Comparison of ENCODE assay signal across 20 cellular contexts in the genomic region with DNA sequence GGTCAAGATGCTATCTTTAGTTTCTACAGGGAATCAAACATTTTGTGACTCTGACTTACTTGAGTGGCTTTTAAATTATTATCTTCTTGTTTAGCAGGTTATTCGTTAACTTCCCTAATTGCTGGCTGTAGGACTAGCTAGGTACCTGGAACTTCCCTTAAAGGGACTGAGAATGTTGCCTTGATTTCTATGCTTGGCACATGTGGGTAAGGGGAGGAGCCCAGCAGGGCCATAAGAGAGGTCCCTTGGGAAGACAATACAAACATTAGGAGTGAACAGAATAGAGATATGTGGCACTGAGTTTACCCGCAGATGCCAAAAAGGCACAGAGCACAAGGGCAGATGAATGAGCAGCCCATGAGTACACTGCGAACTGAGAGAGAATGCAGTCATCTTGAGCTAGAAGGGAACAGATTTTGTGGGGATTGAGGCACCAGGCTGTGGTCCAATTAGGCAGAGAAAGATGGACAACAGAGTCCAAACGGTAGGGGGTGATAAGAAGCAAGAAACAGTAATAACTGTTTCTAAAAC. TPM values are rescaled to one million over a fixed set of nuclear protein-coding genes. Genes with fewer than 3 reads are reported as not detected.
A peak's percentile ranks its signal among the peaks of the same experiment; 100 is the strongest.
DNase-seq lines count a peak whose midpoint lies in the region; ATAC-seq and TF ChIP-seq lines count a peak whose summit lies in the region.
"Had no signal": no experiment of that assay in that cellular context is flagged by ENCODE, and none has a peak within 500 bp of the region (broad histone marks: within the 10 kb centered on the region; RNA-seq: fewer than 3 reads in every experiment).

No MANE protein-coding gene starts in this region.

- H3K27me3 Mint-ChIP-seq in stimulated activated naive B cell treated with anti-CD40 and anti-IgM and Interleukin-4, amounts not matched to agents 10 μg/mL and 1 μg/mL and 100 μg/mL, for 72 hours: no peaks in the 10 kb centered on the region
- H3K27me3 Mint-ChIP-seq: activated B cell treated with CpG ODN at 0.5 μM for 24 hours had no signal

- peaks cover 2 to 3% of the 10 kb centered on the region in 2 donors for H3K9me3 Mint-ChIP-seq in stimulated activated naive B cell treated with anti-CD40 and anti-IgM and Interleukin-4, amounts not matched to agents 10 μg/mL and 1 μg/mL and 100 μg/mL, for 72 hours
- H3K9me3 Mint-ChIP-seq: activated B cell treated with CpG ODN at 0.5 μM for 24 hours; neural crest cell; T-helper 1 cell treated with Interleukin-12 subunit alpha and Interleukin-12 subunit beta and Interleukin-4 antibody, amounts not matched to agents 30 μg/mL and 1 μg/mL, for 36 hours had no signal

- no peak overlapping the region for H3K4me3 Mint-ChIP-seq in stimulated activated naive B cell treated with anti-CD40 and anti-IgM and Interleukin-4, amounts not matched to agents 10 μg/mL and 1 μg/mL and 100 μg/mL, for 72 hours
- H3K4me3 Mint-ChIP-seq: activated B cell treated with CpG ODN at 0.5 μM for 24 hours; neural crest cell; T-helper 1 cell treated with Interleukin-12 subunit alpha and Interleukin-12 subunit beta and Interleukin-4 antibody, amounts not matched to agents 30 μg/mL and 1 μg/mL, for 36 hours had no signal

- intact Hi-C loops in left ventricle myocardium superior (cut with micrococcal nuclease) (no loop called here), lower leg skin (cut with DNase I; ENCODE audit: low total_unique reads) (no loop called here)

- DNase-seq in NCI-H1092 treated with DMSO at 0.1 percent for 48 hours (lab: John Stamatoyannopoulos, UW): peak; percentile 44
- peak; percentile 68 for DNase-seq in NCI-H345 (lab: John Stamatoyannopoulos, UW)
- DNase-seq in left ventricle myocardium superior: no peak
- no peak for DNase-seq in stimulated activated naive B cell treated with anti-CD40 and anti-IgM and Interleukin-4, amounts not matched to agents 10 μg/mL and 1 μg/mL and 100 μg/mL, for 72 hours
- no peak for DNase-seq in superior temporal gyrus (ENCODE audit: extremely low spot score)
- DNase-seq in lower leg skin (ENCODE audit: low spot score in 2 of 2): no peak
- DNase-seq: activated B cell treated with CpG ODN at 0.5 μM for 24 hours; activated CD8-positive, alpha-beta memory T cell treated with anti-CD3 and anti-CD28 coated beads for 24 hours; BE2C; effector memory CD4-positive, alpha-beta T cell; GOT3; islet precursor cell; mesendoderm; NCI-H510A; sigmoid colon had no signal

- peak overlapping the region; percentile 11 for H3K27ac Mint-ChIP-seq in stimulated activated naive B cell treated with anti-CD40 and anti-IgM and Interleukin-4, amounts not matched to agents 10 μg/mL and 1 μg/mL and 100 μg/mL, for 72 hours
- H3K27ac Mint-ChIP-seq: activated B cell treated with CpG ODN at 0.5 μM for 24 hours; T-helper 1 cell treated with Interleukin-12 subunit alpha and Interleukin-12 subunit beta and Interleukin-4 antibody, amounts not matched to agents 30 μg/mL and 1 μg/mL, for 36 hours had no signal

- ATAC-seq in left ventricle myocardium superior (peak; percentile 27), HG03432 (IDR thresholded peaks at IDR 0.05; ENCODE audit: unreplicated experiment) (no peak)
- ATAC-seq in stimulated activated naive B cell treated with anti-CD40 and anti-IgM and Interleukin-4, amounts not matched to agents 10 μg/mL and 1 μg/mL and 100 μg/mL, for 72 hours (replicated peaks): peak in 1 of 2 donors; percentile 45
- ATAC-seq: K562 had no signal

- WGBS in lower leg skin, 2 donors: 71 to 77% methylated on average over 4 of the region's 4 CpGs

- H3K36me3 Mint-ChIP-seq in stimulated activated naive B cell treated with anti-CD40 and anti-IgM and Interleukin-4, amounts not matched to agents 10 μg/mL and 1 μg/mL and 100 μg/mL, for 72 hours: peaks cover 4 to 15% of the 10 kb centered on the region in 2 donors

- H3K4me1 Mint-ChIP-seq in stimulated activated naive B cell treated with anti-CD40 and anti-IgM and Interleukin-4, amounts not matched to agents 10 μg/mL and 1 μg/mL and 100 μg/mL, for 72 hours: peaks cover 6 to 9% of the 10 kb centered on the region in 2 donors
- H3K4me1 Mint-ChIP-seq: activated B cell treated with CpG ODN at 0.5 μM for 24 hours had no signal

- TF ChIP-seq CTCF in lower leg skin (IDR thresholded peaks at IDR 0.05): no peak

- TF ChIP-seq POLR2A in lower leg skin (IDR thresholded peaks at IDR 0.05): no peak

- no peak overlapping the region for H3K4me3 ChIP-seq in lower leg skin (ENCODE audit: low read depth, poor library complexity, severe bottlenecking)
- H3K4me3 ChIP-seq: cardiac muscle cell, K562, sigmoid colon had no signal

RNA-seq across cellular contexts. Expression of gene CKMT2, which starts 9.8 kb away (rescaled TPM):
- total RNA-seq in left ventricle myocardium superior (2,067 TPM), lower leg skin (10 to 100 TPM in 1 of 4 donors, 1 to 10 TPM in 3; 4.0 to 19.7 (median 7.8) TPM)
- total RNA-seq: activated B cell treated with CpG ODN at 0.5 μM for 24 hours, K562, neural crest cell had no signal

RNA-seq across cellular contexts. Expression of gene ZCCHC9, which starts 58.4 kb away (rescaled TPM):
- total RNA-seq in left ventricle myocardium superior: 9.3 TPM
- 10 to 100 TPM; 12.6 to 23.0 (median 21.2) TPM for total RNA-seq in lower leg skin

Comparison
In these comparisons a context has a peak if more than half of its experiments do, and no peak if none do; other contexts are left out.
1. DNase-seq: peak in NCI-H1092 treated with DMSO at 0.1 percent for 48 hours (single experiment) and NCI-H345 (single experiment); none in left ventricle myocardium superior (single experiment), stimulated activated naive B cell treated with anti-CD40 and anti-IgM and Interleukin-4, amounts not matched to agents 10 μg/mL and 1 μg/mL and 100 μg/mL, for 72 hours (single experiment), superior temporal gyrus (single experiment) and lower leg skin (0 of 2).
2. RNA of gene CKMT2, which starts 9.8 kb away (total RNA-seq): 2,067 TPM in left ventricle myocardium superior (single experiment); 4.0 to 19.7 TPM in lower leg skin; every median in the first group is over 10 times any median in the second.